Comparison of ENCODE assay signal across 12 cellular contexts in genomic region chr12:12432373-12432772, GRCh38.
DNase-seq lines count a peak whose midpoint lies in the region; ATAC-seq, FAIRE-seq and TF ChIP-seq lines count a peak whose summit lies in the region.
"Had no signal": no experiment of that assay in that cellular context is flagged by ENCODE, and none has a peak within 500 bp of the region (broad histone marks: within the 10 kb centered on the region; RNA-seq: fewer than 3 reads in every experiment).

No MANE protein-coding gene starts in this region.

- H4K20me1 ChIP-seq in astrocyte (ENCODE audit: insufficient read depth, low read length), result no peaks in the 10 kb centered on the region

- peaks cover 3% of the 10 kb centered on the region for H3K4me1 Mint-ChIP-seq in astrocyte (ENCODE audit: low read depth, unreplicated experiment)
- H3K4me1 Mint-ChIP-seq: WTC11 had no signal

- H2AFZ ChIP-seq in astrocyte (ENCODE audit: low read depth, low read length), result no peak overlapping the region

- H3K9ac ChIP-seq in astrocyte (ENCODE audit: low read length), result no peak overlapping the region

- H3K36me3 ChIP-seq in astrocyte (ENCODE audit: insufficient read depth, low read length), result no peaks in the 10 kb centered on the region
- H3K36me3 ChIP-seq: cardiac muscle cell had no signal

- no peak for TF ChIP-seq CTCF in astrocyte (IDR thresholded peaks at IDR 0.05; ENCODE audit: insufficient read depth, low read depth, low read length)

- H3K9me3 ChIP-seq in astrocyte (ENCODE audit: insufficient read depth, low read depth, low read length), result no peaks in the 10 kb centered on the region
- H3K9me3 ChIP-seq: psoas muscle had no signal

- peaks cover 8% of the 10 kb centered on the region for H3K36me3 Mint-ChIP-seq in astrocyte (ENCODE audit: low read depth, unreplicated experiment)

- DNase-seq in AG08396 (ENCODE audit: low spot score) (peak; percentile 29), H54 (ENCODE audit: insufficient read length, low spot score) (no peak), astrocyte (ENCODE audit: low read depth) (peak; percentile 68), iris pigment epithelial cell (ENCODE audit: low read depth) (peak; percentile 91), D341Med (ENCODE audit: low spot score) (no peak)
- DNase-seq in effector CD8-positive, alpha-beta T cell (lab: John Stamatoyannopoulos, UW), result no peak
- DNase-seq: psoas muscle had no signal

- ATAC-seq in activated CD4-positive, CD25-positive, alpha-beta regulatory T cell treated with anti-CD3 and anti-CD28 coated beads, Interleukin-2, amount 50 U/mL, for 24 hours, result no peak
- no peak for ATAC-seq in HG03342 (IDR thresholded peaks at IDR 0.05; ENCODE audit: unreplicated experiment)
- ATAC-seq: psoas muscle, WTC11 had no signal

- TF ChIP-seq POLR2A in H54 (IDR thresholded peaks at IDR 0.05; ENCODE audit: low read depth, low read length), result no peak

- no peak overlapping the region for H3K27ac Mint-ChIP-seq in astrocyte (ENCODE audit: unreplicated experiment)
- H3K27ac Mint-ChIP-seq: WTC11 had no signal

- no peak overlapping the region for H3K4me3 ChIP-seq in astrocyte (ENCODE audit: insufficient read depth, low read depth, low read length)
- H3K4me3 ChIP-seq: cardiac muscle cell, psoas muscle had no signal

- H3K4me1 ChIP-seq in astrocyte (ENCODE audit: insufficient read depth, low read length), result no peaks in the 10 kb centered on the region
- H3K4me1 ChIP-seq: psoas muscle had no signal

- H3K27me3 ChIP-seq in astrocyte (ENCODE audit: insufficient read depth, low read length), result no peaks in the 10 kb centered on the region
- H3K27me3 ChIP-seq: cardiac muscle cell had no signal

- H3K27me3 Mint-ChIP-seq in astrocyte (ENCODE audit: low read depth, unreplicated experiment), result no peaks in the 10 kb centered on the region

- no peak overlapping the region for H3K27ac ChIP-seq in astrocyte (ENCODE audit: low read depth, low read length)
- H3K27ac ChIP-seq: cardiac muscle cell, psoas muscle had no signal

- H3K4me2 ChIP-seq in astrocyte (ENCODE audit: low read length), result no peak overlapping the region

- FAIRE-seq in H54 (lab: Jason Lieb, UNC), result peak; percentile 83
- no peak for FAIRE-seq in astrocyte (lab: Jason Lieb, UNC)
- FAIRE-seq: GM19239 had no signal

- H3K4me3 Mint-ChIP-seq in astrocyte (ENCODE audit: unreplicated experiment), result no peak overlapping the region
- H3K4me3 Mint-ChIP-seq: WTC11 had no signal

- H3K9me3 Mint-ChIP-seq in astrocyte (ENCODE audit: unreplicated experiment), result peaks cover 2% of the 10 kb centered on the region

- H3K79me2 ChIP-seq in astrocyte (ENCODE audit: insufficient read depth, low read length), result no peaks in the 10 kb centered on the region

Comparison
In these comparisons a context has a peak if more than half of its experiments do, and no peak if none do; other contexts are left out.
1. DNase-seq: peak in AG08396 (single experiment), astrocyte (single experiment) and iris pigment epithelial cell (single experiment); none in H54 (single experiment), effector CD8-positive, alpha-beta T cell (single experiment) and D341Med (single experiment).